Comparison of ENCODE assay signal across 17 cellular contexts in genomic region chr5:159749146-159749545, GRCh38.
"Had no signal": no experiment of that assay in that cellular context is flagged by ENCODE, and none has a peak within 500 bp of the region (broad histone marks: within the 10 kb centered on the region; RNA-seq: fewer than 3 reads in every experiment).

No MANE protein-coding gene starts in this region.

- ATAC-seq: gastrocnemius medialis; natural killer cell treated with Interleukin-12 subunit alpha and Interleukin-12 subunit beta and Interleukin-15 and Interleukin-18, amount 100 ng/mL, for 72 hours; psoas muscle; stimulated activated naive CD8-positive, alpha-beta T cell treated with anti-CD3 and anti-CD28 coated beads, Interleukin-15, Interleukin-2, amounts not matched to agents 100 U/mL and 50 U/mL, for 24 hours; upper lobe of right lung had no signal

- H3K4me3 ChIP-seq: breast epithelium, dorsolateral prefrontal cortex, esophagus muscularis mucosa, gastrocnemius medialis, left ventricle myocardium inferior, psoas muscle, sigmoid colon, upper lobe of right lung had no signal

- DNase-seq: activated effector memory CD4-positive, alpha-beta T cell treated with Interleukin-2 at 50 U/mL for 16 hours; activated T-cell treated with anti-CD3 and anti-CD28 coated beads, Interleukin-2, amount 50 U/mL, for 1 hour; amygdala; dorsolateral prefrontal cortex; gastrocnemius medialis; left ventricle myocardium inferior; mesenchymal stem cell; occipital lobe; psoas muscle; sigmoid colon; stimulated activated CD4-positive, alpha-beta T cell treated with anti-CD3 and anti-CD28 coated beads, Interleukin-2, amount 100 ng/mL, for 48 hours; stimulated activated CD8-positive, alpha-beta memory T cell treated with anti-CD3 and anti-CD28 coated beads, Interleukin-4, amount 100 ng/mL, for 48 hours; stimulated activated naive CD8-positive, alpha-beta T cell treated with anti-CD3 and anti-CD28 coated beads, Interleukin-15, Interleukin-2, amounts not matched to agents 100 U/mL and 50 U/mL, for 24 hours; upper lobe of right lung had no signal
